ENCODE assay signal across 20 cellular contexts in genomic region chr1:18580676-18581419, GRCh38. TPM values are rescaled to one million over a fixed set of nuclear protein-coding genes. Genes with fewer than 3 reads are reported as not detected.
"Had no signal": no experiment of that assay in that cellular context is flagged by ENCODE, and none has a peak within 500 bp of the region (broad histone marks: within the 10 kb centered on the region; RNA-seq: fewer than 3 reads in every experiment).

No MANE protein-coding gene starts in this region.

- DNase-seq: activated CD4-positive, alpha-beta T cell treated with anti-CD3 and anti-CD28 coated beads for 1 hour; activated T-cell treated with anti-CD3 and anti-CD28 coated beads for 4 hours; left cardiac atrium had no signal

- H3K36me3 ChIP-seq: ascending aorta, breast epithelium, gastroesophageal sphincter, heart right ventricle, lower lobe of right lung, suprapubic skin had no signal

- H3K27me3 ChIP-seq: ascending aorta had no signal

- H3K9me3 Mint-ChIP-seq: activated naive CD4-positive, alpha-beta T cell treated with anti-CD3 and anti-CD28 coated beads for 36 hours; activated naive CD8-positive, alpha-beta T cell treated with anti-CD3 and anti-CD28 coated beads, Interleukin-2, amount 50 U/mL, for 24 hours; activated T-helper 2 cell treated with anti-CD3 and anti-CD28 coated beads, Interferon-gamma antibody, Interleukin-2, Interleukin-4, amounts not matched to agents 10 μg/mL and 5 μg/mL and 100 μg/mL, durations not matched to agents 14 hours and 24 hours and 36 hours; endodermal cell; nephron progenitor cell; stimulated activated naive CD8-positive, alpha-beta T cell treated with anti-CD3 and anti-CD28 coated beads, Interleukin-15, Interleukin-2, amounts not matched to agents 100 ng/mL and 50 ng/mL, for 24 hours had no signal

- H3K9me3 ChIP-seq: ascending aorta, breast epithelium, gastroesophageal sphincter, heart right ventricle, lower lobe of right lung, psoas muscle, suprapubic skin had no signal

- ATAC-seq: gastroesophageal sphincter, sciatic nerve had no signal

- H3K4me3 ChIP-seq: ascending aorta, breast epithelium, dorsolateral prefrontal cortex, gastroesophageal sphincter, heart right ventricle, lower lobe of right lung, psoas muscle, suprapubic skin had no signal

- H3K27ac Mint-ChIP-seq: activated naive CD4-positive, alpha-beta T cell treated with anti-CD3 and anti-CD28 coated beads for 36 hours; activated naive CD8-positive, alpha-beta T cell treated with anti-CD3 and anti-CD28 coated beads, Interleukin-2, amount 50 U/mL, for 24 hours; activated T-helper 2 cell treated with anti-CD3 and anti-CD28 coated beads, Interferon-gamma antibody, Interleukin-2, Interleukin-4, amounts not matched to agents 10 μg/mL and 5 μg/mL and 100 μg/mL, durations not matched to agents 14 hours and 24 hours and 36 hours; endodermal cell; nephron progenitor cell; stimulated activated naive CD8-positive, alpha-beta T cell treated with anti-CD3 and anti-CD28 coated beads, Interleukin-15, Interleukin-2, amounts not matched to agents 100 ng/mL and 50 ng/mL, for 24 hours had no signal

- H3K4me3 Mint-ChIP-seq: activated naive CD4-positive, alpha-beta T cell treated with anti-CD3 and anti-CD28 coated beads for 36 hours; activated naive CD8-positive, alpha-beta T cell treated with anti-CD3 and anti-CD28 coated beads, Interleukin-2, amount 50 U/mL, for 24 hours; endodermal cell; nephron progenitor cell; stimulated activated naive CD8-positive, alpha-beta T cell treated with anti-CD3 and anti-CD28 coated beads, Interleukin-15, Interleukin-2, amounts not matched to agents 100 ng/mL and 50 ng/mL, for 24 hours had no signal

- H3K4me1 ChIP-seq: breast epithelium, psoas muscle had no signal

- H3K4me1 Mint-ChIP-seq: activated naive CD8-positive, alpha-beta T cell treated with anti-CD3 and anti-CD28 coated beads, Interleukin-2, amount 50 U/mL, for 24 hours; endodermal cell had no signal

- H3K27ac ChIP-seq: ascending aorta, breast epithelium, gastroesophageal sphincter, heart right ventricle, lower lobe of right lung, psoas muscle, suprapubic skin had no signal

RNA-seq across cellular contexts. Expression of gene PAX7, which starts 49.8 kb away (rescaled TPM):
- total RNA-seq: activated naive CD4-positive, alpha-beta T cell treated with anti-CD3 and anti-CD28 coated beads for 36 hours; activated T-helper 2 cell treated with anti-CD3 and anti-CD28 coated beads, Interferon-gamma antibody, Interleukin-2, Interleukin-4, amounts not matched to agents 10 μg/mL and 5 μg/mL and 100 μg/mL, durations not matched to agents 14 hours and 24 hours and 36 hours; ascending aorta; breast epithelium; epithelial cell of proximal tubule; gastroesophageal sphincter; heart right ventricle; left cardiac atrium; lower lobe of right lung; osteoblast; sciatic nerve had no signal
- polyA plus RNA-seq: heart right ventricle had no signal
